1 cellular context compared by ENCODE assay signal in the genomic region with DNA sequence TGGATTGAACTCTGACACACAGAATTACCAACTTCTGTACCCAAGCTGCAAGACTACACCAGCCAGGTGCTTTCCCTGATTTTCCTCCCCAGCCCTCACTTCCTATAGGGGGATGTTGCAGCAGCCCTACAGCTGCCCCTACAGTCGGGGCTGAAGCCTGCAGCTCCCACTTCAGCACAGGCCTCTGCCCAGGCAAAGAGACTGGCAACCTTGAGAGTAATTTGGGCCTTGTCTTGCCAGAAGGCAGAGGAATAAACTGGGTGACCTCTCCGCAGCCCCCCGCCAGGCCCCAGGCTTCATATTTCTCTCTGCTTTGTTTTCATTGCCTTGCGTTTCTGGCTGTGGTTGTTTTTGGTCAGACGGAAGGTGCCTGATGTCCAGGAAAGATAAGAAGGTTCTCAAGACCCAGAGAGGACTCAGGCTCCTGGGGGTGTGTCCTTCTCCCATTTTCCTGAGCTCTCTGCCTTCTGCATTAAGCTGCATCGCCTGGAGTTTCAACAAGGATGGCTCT.
TF ChIP-seq lines count a peak whose summit lies in the region.

No MANE protein-coding gene starts in this region.

TF ChIP-seq in GM23338, 12 proteins besides CTCF, POLR2A, EP300 and RAD21 (continued from another document):
- TF ChIP-seq ZNF462 (CRISPR knock-in tag; IDR thresholded peaks at IDR 0.05) (no peak), EZH2phosphoT487 (IDR thresholded peaks at IDR 0.05; ENCODE audit: unreplicated experiment) (no peak), POLR2AphosphoS5 (IDR thresholded peaks at IDR 0.05; ENCODE audit: low read depth) (no peak)
